In genomic region chr1:172895050-172895460, GRCh38 we compare ENCODE assay signal across 8 cellular contexts.
DNase-seq lines count a peak whose midpoint lies in the region; ATAC-seq lines count a peak whose summit lies in the region.

No MANE protein-coding gene starts in this region.

- H3K36me3 Mint-ChIP-seq in activated naive CD8-positive, alpha-beta T cell treated with anti-CD3 and anti-CD28 coated beads, Interleukin-2, amount 10 ng/mL, durations not matched to agents 7 days and 5 days = peaks cover 9% of the 10 kb centered on the region
- no peaks in the 10 kb centered on the region for H3K36me3 Mint-ChIP-seq in stimulated activated naive B cell treated with anti-CD40 and anti-IgM and Interleukin-4, amounts not matched to agents 10 μg/mL and 1 μg/mL and 100 μg/mL, for 72 hours

- H3K4me1 Mint-ChIP-seq in activated naive CD8-positive, alpha-beta T cell treated with anti-CD3 and anti-CD28 coated beads, Interleukin-2, amount 10 ng/mL, durations not matched to agents 7 days and 5 days = peaks cover 36% of the 10 kb centered on the region
- peaks cover 37 to 47% of the 10 kb centered on the region in 2 donors for H3K4me1 Mint-ChIP-seq in stimulated activated naive B cell treated with anti-CD40 and anti-IgM and Interleukin-4, amounts not matched to agents 10 μg/mL and 1 μg/mL and 100 μg/mL, for 72 hours

- peak; percentile 44 for DNase-seq in stimulated activated CD4-positive, alpha-beta T cell treated with anti-CD3 and anti-CD28 coated beads, Interleukin-4, amount 100 ng/mL, for 24 hours
- DNase-seq in stimulated activated CD4-positive, alpha-beta T cell treated with anti-CD3 and anti-CD28 coated beads, Interleukin-12 subunit alpha, Interleukin-12 subunit beta, amount 100 ng/mL, for 4 hours = no peak
- no peak for DNase-seq in activated naive CD8-positive, alpha-beta T cell treated with anti-CD3 and anti-CD28 coated beads, Interleukin-2, amount 10 ng/mL, durations not matched to agents 7 days and 5 days
- no peak for DNase-seq in stimulated activated naive B cell treated with anti-CD40 and anti-IgM and Interleukin-4, amounts not matched to agents 10 μg/mL and 1 μg/mL and 100 μg/mL, for 72 hours
- no peak for DNase-seq in NCI-H187 treated with DMSO at 0.1 percent for 48 hours (lab: John Stamatoyannopoulos, UW)
- DNase-seq in NK-92 treated with Interleukin-12 subunit alpha and Interleukin-12 subunit beta, amount 100 ng/mL, for 24 hours (lab: John Stamatoyannopoulos, UW) = no peak
- no peak for DNase-seq in NK-92 (lab: John Stamatoyannopoulos, UW; ENCODE audit: unreplicated experiment)

- POLR2A ChIA-PET in activated naive CD8-positive, alpha-beta T cell treated with anti-CD3 and anti-CD28 coated beads, Interleukin-2, amount 10 ng/mL, durations not matched to agents 7 days and 5 days (lab: Charles Lee) = interaction anchor here (0.8 to 2.5 kb wide), 11 partner anchors 9 to 310 kb away, joined by 3 to 13 read pairs (median 4); no protein-coding TSS in a partner anchor

- no peaks in the 10 kb centered on the region for H3K27me3 Mint-ChIP-seq in activated naive CD8-positive, alpha-beta T cell treated with anti-CD3 and anti-CD28 coated beads, Interleukin-2, amount 10 ng/mL, durations not matched to agents 7 days and 5 days
- H3K27me3 Mint-ChIP-seq in stimulated activated naive B cell treated with anti-CD40 and anti-IgM and Interleukin-4, amounts not matched to agents 10 μg/mL and 1 μg/mL and 100 μg/mL, for 72 hours = no peaks in the 10 kb centered on the region

- peak overlapping the region; percentile 92 for H3K27ac Mint-ChIP-seq in activated naive CD8-positive, alpha-beta T cell treated with anti-CD3 and anti-CD28 coated beads, Interleukin-2, amount 10 ng/mL, durations not matched to agents 7 days and 5 days
- peak overlapping the region; percentile 20 for H3K27ac Mint-ChIP-seq in stimulated activated naive B cell treated with anti-CD40 and anti-IgM and Interleukin-4, amounts not matched to agents 10 μg/mL and 1 μg/mL and 100 μg/mL, for 72 hours

- H3K4me3 Mint-ChIP-seq in activated naive CD8-positive, alpha-beta T cell treated with anti-CD3 and anti-CD28 coated beads, Interleukin-2, amount 10 ng/mL, durations not matched to agents 7 days and 5 days = peak overlapping the region; percentile 75
- H3K4me3 Mint-ChIP-seq in stimulated activated naive B cell treated with anti-CD40 and anti-IgM and Interleukin-4, amounts not matched to agents 10 μg/mL and 1 μg/mL and 100 μg/mL, for 72 hours = peak overlapping the region; percentile 47 to 48

- H3K9me3 Mint-ChIP-seq in activated naive CD8-positive, alpha-beta T cell treated with anti-CD3 and anti-CD28 coated beads, Interleukin-2, amount 10 ng/mL, durations not matched to agents 7 days and 5 days = no peaks in the 10 kb centered on the region
- no peaks in the 10 kb centered on the region for H3K9me3 Mint-ChIP-seq in stimulated activated naive B cell treated with anti-CD40 and anti-IgM and Interleukin-4, amounts not matched to agents 10 μg/mL and 1 μg/mL and 100 μg/mL, for 72 hours

- peak; percentile 83 for ATAC-seq in HG03108 (IDR thresholded peaks at IDR 0.05; ENCODE audit: unreplicated experiment)
- peak; percentile 88 for ATAC-seq in activated naive CD8-positive, alpha-beta T cell treated with anti-CD3 and anti-CD28 coated beads, Interleukin-2, amount 10 ng/mL, durations not matched to agents 7 days and 5 days (ENCODE audit: low read depth)
- peak; percentile 79 to 81 for ATAC-seq in stimulated activated naive B cell treated with anti-CD40 and anti-IgM and Interleukin-4, amounts not matched to agents 10 μg/mL and 1 μg/mL and 100 μg/mL, for 72 hours (replicated peaks)
